Comparison of ENCODE assay signal across 8 cellular contexts in the genomic region with DNA sequence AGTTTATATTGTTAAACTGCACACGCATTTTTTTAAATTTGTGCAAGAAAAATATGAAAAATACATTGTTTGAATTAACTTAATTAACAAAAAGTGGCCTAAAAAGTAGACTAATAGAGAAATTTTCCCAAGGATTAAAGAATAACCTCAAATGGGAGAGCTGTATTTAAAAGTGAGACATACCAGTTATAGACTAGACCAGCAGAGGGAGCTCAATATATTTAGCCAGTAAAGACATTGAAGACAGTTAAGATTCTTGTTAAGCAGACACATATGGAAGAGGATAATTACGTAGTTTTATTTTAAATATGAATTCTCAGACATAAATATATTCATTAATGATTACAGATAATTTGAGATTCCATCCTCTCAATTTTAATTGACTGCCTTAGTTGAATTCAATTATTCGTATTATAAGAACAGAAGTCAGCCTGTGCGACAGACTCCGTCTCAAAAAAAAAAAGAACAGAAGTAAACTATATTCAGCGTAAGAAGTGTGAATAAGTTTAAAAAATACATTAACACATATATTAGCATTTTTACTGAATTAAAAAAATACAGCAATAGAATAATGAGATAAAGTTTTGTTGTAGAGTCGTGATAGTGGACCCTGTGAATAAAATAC.
DNase-seq lines count a peak whose midpoint lies in the region; ATAC-seq, FAIRE-seq and TF ChIP-seq lines count a peak whose summit lies in the region.

No MANE protein-coding gene starts in this region.

- H3K4me1 ChIP-seq in OCI-LY1 (ENCODE audit: insufficient read depth, low read length, severe bottlenecking) (peaks cover 30% of the 10 kb centered on the region), osteoblast (ENCODE audit: insufficient read depth, low read length) (no peaks in the 10 kb centered on the region)

- H3F3A ChIP-seq in OCI-LY1 (ENCODE audit: insufficient read depth, low read length) = no peaks in the 10 kb centered on the region

- H3K9ac ChIP-seq in OCI-LY1 (ENCODE audit: low read length) = peak overlapping the region; percentile 38

- H3K4me3 ChIP-seq in OCI-LY1 (ENCODE audit: low read depth, low read length, poor library complexity, severe bottlenecking) (no peak overlapping the region), osteoblast (ENCODE audit: insufficient read depth, low read length) (no peak overlapping the region)

- H3K36me3 ChIP-seq in OCI-LY1 (ENCODE audit: insufficient read depth, low read length) (no peaks in the 10 kb centered on the region; the same call in 1 of the 2 replicates), osteoblast (ENCODE audit: insufficient read depth, low read length) (no peaks in the 10 kb centered on the region)

- TF ChIP-seq CTCF in OCI-LY1 (IDR thresholded peaks at IDR 0.05; ENCODE audit: low read length) = peak; percentile 91
- peak; percentile 62 for TF ChIP-seq CTCF in osteoblast (IDR thresholded peaks at IDR 0.05; ENCODE audit: extremely low read depth, low read depth, low read length)

- no peaks in the 10 kb centered on the region for H4K20me1 ChIP-seq in OCI-LY1 (ENCODE audit: insufficient read depth, low read length)
- H4K20me1 ChIP-seq in osteoblast (ENCODE audit: insufficient read depth, low read length) = no peaks in the 10 kb centered on the region

- H3K4me2 ChIP-seq in OCI-LY1 (ENCODE audit: low read length) (peak overlapping the region; percentile 45), osteoblast (ENCODE audit: insufficient read depth, low read length) (no peak overlapping the region)

- no peaks in the 10 kb centered on the region for H3K27me3 ChIP-seq in OCI-LY1 (ENCODE audit: insufficient read depth, low read length)
- no peaks in the 10 kb centered on the region for H3K27me3 ChIP-seq in osteoblast (ENCODE audit: insufficient read depth, low read length)

- H2AFZ ChIP-seq in OCI-LY1 (ENCODE audit: low read length) (peak overlapping the region; percentile 54; the same call in 1 of the 2 replicates), osteoblast (ENCODE audit: low read length) (no peak overlapping the region)

- H3K9me3 ChIP-seq in OCI-LY1 (ENCODE audit: low read length) (0 out of 2 replicates have a peak, but pooled peaks cover 6% of the 10 kb centered on the region), osteoblast (ENCODE audit: low read depth, low read length) (no peaks in the 10 kb centered on the region)

- DNase-seq in Daoy (ENCODE audit: low read depth) (peak; percentile 4), HT-29 (ENCODE audit: low spot score) (peak; percentile 56), osteoblast (ENCODE audit: insufficient read length, low spot score, missing footprints) (peak; percentile 13), SHP77 treated with DMSO at 0.1 percent for 48 hours (lab: John Stamatoyannopoulos, UW) (no peak)
- DNase-seq in activated naive CD4-positive, alpha-beta T cell treated with Interleukin-2 at 50 U/mL for 16 hours = no peak

- H3K79me2 ChIP-seq in OCI-LY1 (ENCODE audit: insufficient read depth, low read length) = no peaks in the 10 kb centered on the region
- H3K79me2 ChIP-seq in osteoblast (ENCODE audit: insufficient read depth, low read length) = no peaks in the 10 kb centered on the region

- H3K9me2 ChIP-seq in OCI-LY1 (ENCODE audit: low read depth, low read length) = no peaks in the 10 kb centered on the region

- H3K27ac ChIP-seq in OCI-LY1 (ENCODE audit: low read depth, low read length, poor library complexity, severe bottlenecking) = peak overlapping the region; percentile 43
- H3K27ac ChIP-seq in osteoblast (ENCODE audit: low read depth, low read length) = no peak overlapping the region

- peak; percentile 85 for FAIRE-seq in endometrium (lab: Jason Lieb, UNC)

- ATAC-seq in GM21515 (IDR thresholded peaks at IDR 0.05; ENCODE audit: unreplicated experiment) = peak; percentile 69

Comparison
In these comparisons a context has a peak if more than half of its experiments do, and no peak if none do; other contexts are left out.
1. DNase-seq: peak in Daoy (single experiment), HT-29 (single experiment) and osteoblast (single experiment); none in SHP77 treated with DMSO at 0.1 percent for 48 hours (single experiment) and activated naive CD4-positive, alpha-beta T cell treated with Interleukin-2 at 50 U/mL for 16 hours (single experiment).